Comparison of ENCODE assay signal across 18 cellular contexts in the genomic region with DNA sequence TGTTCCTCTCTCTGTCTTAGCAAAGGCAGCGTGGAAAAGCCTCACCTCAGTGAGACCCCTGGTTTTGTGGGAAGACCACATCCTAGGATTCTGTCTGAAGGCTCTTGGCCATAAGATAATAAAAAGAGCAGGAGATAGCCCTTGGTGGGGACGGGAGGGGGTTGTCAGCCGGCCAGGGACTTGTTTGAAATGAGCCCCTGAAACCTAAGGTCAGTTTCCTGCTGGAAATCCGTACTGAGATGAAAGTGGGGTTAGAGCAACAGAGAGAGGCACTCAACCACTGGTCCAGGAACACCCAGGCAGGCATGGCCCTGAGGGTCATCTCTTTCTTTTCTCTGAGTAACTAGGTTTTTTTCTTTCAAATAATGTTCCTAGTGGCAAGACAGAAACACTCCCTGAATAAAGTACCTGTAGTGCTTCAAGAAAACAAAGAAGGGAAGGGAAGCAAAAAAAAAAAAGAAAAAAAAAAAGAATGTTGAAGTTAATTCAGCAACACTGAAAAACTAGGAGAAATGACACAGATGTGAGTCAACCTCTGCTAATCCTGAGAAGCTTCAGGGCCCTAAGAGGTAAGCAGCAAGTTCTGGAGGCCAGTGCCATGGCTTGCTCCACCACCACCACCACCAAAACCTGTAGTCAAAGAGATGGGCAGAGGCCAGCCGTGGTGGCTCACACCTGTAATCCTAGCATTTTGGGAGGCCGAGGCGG. TPM values are rescaled to one million over a fixed set of nuclear protein-coding genes. Genes with fewer than 3 reads are reported as not detected.
DNase-seq lines count a peak whose midpoint lies in the region; ATAC-seq lines count a peak whose summit lies in the region.
"Had no signal": no experiment of that assay in that cellular context is flagged by ENCODE, and none has a peak within 500 bp of the region (broad histone marks: within the 10 kb centered on the region; RNA-seq: fewer than 3 reads in every experiment).

No MANE protein-coding gene starts in this region.

- H3K27me3 ChIP-seq in trophoblast cell (ENCODE audit: insufficient read depth, low read length) = no peaks in the 10 kb centered on the region
- H3K27me3 ChIP-seq: gastroesophageal sphincter had no signal

- no peak overlapping the region for H3K9ac ChIP-seq in trophoblast cell (ENCODE audit: low read length)
- H3K9ac ChIP-seq: BLaER1 treated with 17β-estradiol and CSF1 and Interleukin-3, amounts not matched to agents 10 nM and 100 nM had no signal

- H3K79me1 ChIP-seq in trophoblast cell (ENCODE audit: low read length) = peaks cover 24% of the 10 kb centered on the region

- ATAC-seq in GM19455 (IDR thresholded peaks at IDR 0.05; ENCODE audit: unreplicated experiment) = no peak
- no peak for ATAC-seq in HG03196 (IDR thresholded peaks at IDR 0.05; ENCODE audit: unreplicated experiment)
- ATAC-seq in HG02870 (IDR thresholded peaks at IDR 0.05; ENCODE audit: unreplicated experiment) = no peak
- ATAC-seq: gastroesophageal sphincter, left lobe of liver had no signal

- no peak overlapping the region for H4K8ac ChIP-seq in trophoblast cell (ENCODE audit: low read depth, low read length)

- H3K4ac ChIP-seq in trophoblast cell (ENCODE audit: low read depth, low read length) = peak overlapping the region; percentile 2

- no peak overlapping the region for H3K14ac ChIP-seq in trophoblast cell (ENCODE audit: low read length)

- peak; percentile 58 for DNase-seq in Daoy (ENCODE audit: low read depth)
- peak; percentile 64 for DNase-seq in RPMI7951 (ENCODE audit: low read depth)
- DNase-seq in epithelial cell of prostate (ENCODE audit: low read depth, low spot score) = no peak
- no peak for DNase-seq in trophoblast cell
- no peak for DNase-seq in Kasumi-1 (lab: John Stamatoyannopoulos, UW)
- DNase-seq: activated CD4-positive, alpha-beta memory T cell treated with anti-CD3 and anti-CD28 coated beads, Interleukin-2, amount 10 ng/mL, durations not matched to agents 7 days and 5 days; activated naive CD4-positive, alpha-beta T cell treated with anti-CD3 and anti-CD28 coated beads for 36 hours; cortex of kidney; GDM1; NCI-H2171 had no signal

- no CpG with 5 or more reads among the region's 7 CpGs for WGBS in trophoblast cell (ENCODE audit: extremely low coverage, insufficient coverage, insufficient read length)

- no peak overlapping the region for H4K91ac ChIP-seq in trophoblast cell (ENCODE audit: low read depth, low read length)

- no peak overlapping the region for H2BK120ac ChIP-seq in trophoblast cell (ENCODE audit: insufficient read depth, low read length, poor library complexity)

- H3K27ac ChIP-seq in epithelial cell of prostate = peak overlapping the region; percentile 97
- H3K27ac ChIP-seq in trophoblast cell (ENCODE audit: low read depth, low read length) = peak overlapping the region; percentile 68
- H3K27ac ChIP-seq: BLaER1 treated with 17β-estradiol and CSF1 and Interleukin-3, amounts not matched to agents 10 nM and 100 nM had no signal

- no peak overlapping the region for H3K23ac ChIP-seq in trophoblast cell (ENCODE audit: low read length)

- no peak overlapping the region for H2BK5ac ChIP-seq in trophoblast cell (ENCODE audit: low read depth, low read length, poor library complexity)

- H3K18ac ChIP-seq in trophoblast cell (ENCODE audit: low read length) = no peak overlapping the region

- H3K79me2 ChIP-seq in trophoblast cell (ENCODE audit: control insufficient read depth, insufficient read depth, low read length, poor library complexity) = peaks cover 30% of the 10 kb centered on the region

- no peak overlapping the region for H4K12ac ChIP-seq in trophoblast cell (ENCODE audit: low read depth, low read length)

- H3K4me2 ChIP-seq in trophoblast cell (ENCODE audit: low read length) = peak overlapping the region; percentile 11

- H2AK5ac ChIP-seq in trophoblast cell (ENCODE audit: low read length) = no peak overlapping the region

- H2AFZ ChIP-seq in trophoblast cell (ENCODE audit: insufficient read depth, low read length, poor library complexity) = no peak overlapping the region

- H2BK12ac ChIP-seq in trophoblast cell (ENCODE audit: low read length) = no peak overlapping the region

- peaks cover 0 to 5% of the 10 kb centered on the region in 2 experiments for H3K36me3 ChIP-seq in trophoblast cell (ENCODE audit: control insufficient read depth in 1 of 2, insufficient read depth in 2 of 2, low read length in 2 of 2)
- H3K36me3 ChIP-seq: BLaER1 treated with 17β-estradiol and CSF1 and Interleukin-3, amounts not matched to agents 10 nM and 100 nM had no signal

- H3K4me1 ChIP-seq in trophoblast cell (ENCODE audit: control insufficient read depth in 1 of 2, insufficient read depth in 2 of 2, low read length in 2 of 2) = peaks cover 28 to 40% of the 10 kb centered on the region in 2 experiments

- H3K4me3 ChIP-seq in trophoblast cell (ENCODE audit: low read depth, low read length) = no peak overlapping the region
- H3K4me3 ChIP-seq: BLaER1 treated with 17β-estradiol and CSF1 and Interleukin-3, amounts not matched to agents 10 nM and 100 nM; gastroesophageal sphincter had no signal

- H3K9me3 ChIP-seq in trophoblast cell (ENCODE audit: insufficient read depth, low read depth, low read length) = no peaks in the 10 kb centered on the region
- H3K9me3 ChIP-seq: BLaER1 treated with 17β-estradiol and CSF1 and Interleukin-3, amounts not matched to agents 10 nM and 100 nM; gastroesophageal sphincter had no signal

RNA-seq across cellular contexts. Expression of gene ITGB5, which starts 3.2 kb away (rescaled TPM):
- total RNA-seq in Daoy (2014; rRNA removed; shearing (Covaris generic)) = 129 and 170 TPM in 2 replicates
- 287 and 363 TPM in 2 replicates for total RNA-seq in RPMI7951 (2014; rRNA removed; shearing (Covaris generic))
- polyA plus RNA-seq in trophoblast cell (2013) = 121 and 127 TPM in 2 replicates
- total RNA-seq: OCI-LY7; T-helper 2 cell treated with Interferon-gamma antibody and Interleukin-4, amounts not matched to agents 100 ng/mL and 5 ng/mL, for 36 hours had no signal

RNA-seq across cellular contexts. Expression of gene MUC13, which starts 50.6 kb away (rescaled TPM):
- total RNA-seq in Daoy (2014; rRNA removed; shearing (Covaris generic)) = 0.11 TPM in 1 of 2 replicates, not detected in the other
- total RNA-seq in RPMI7951 (2014; rRNA removed; shearing (Covaris generic)) = not detected in 2 replicates
- 0.07 and 0.11 TPM in 2 replicates for polyA plus RNA-seq in trophoblast cell (2013)
- total RNA-seq: activated CD4-positive, alpha-beta memory T cell treated with anti-CD3 and anti-CD28 coated beads, Interleukin-2, amount 10 ng/mL, durations not matched to agents 7 days and 5 days; activated naive CD4-positive, alpha-beta T cell treated with anti-CD3 and anti-CD28 coated beads for 36 hours; gastroesophageal sphincter; OCI-LY7; T-helper 2 cell treated with Interferon-gamma antibody and Interleukin-4, amounts not matched to agents 100 ng/mL and 5 ng/mL, for 36 hours had no signal

Comparison
In these comparisons a context has a peak if more than half of its experiments do, and no peak if none do; other contexts are left out.
1. DNase-seq: peak in Daoy (single experiment) and RPMI7951 (single experiment); none in epithelial cell of prostate (single experiment), trophoblast cell (0 of 2) and Kasumi-1 (0 of 2).